ENCODE assay signal across 14 cellular contexts in genomic region chr5:149829954-149830353, GRCh38.
A peak's percentile ranks its signal among the peaks of the same experiment; 100 is the strongest.
DNase-seq lines count a peak whose midpoint lies in the region; ATAC-seq and TF ChIP-seq lines count a peak whose summit lies in the region.
"Had no signal": no experiment of that assay in that cellular context is flagged by ENCODE, and none has a peak within 500 bp of the region (broad histone marks: within the 10 kb centered on the region; RNA-seq: fewer than 3 reads in every experiment).

No MANE protein-coding gene starts in this region.

- H4K5ac ChIP-seq in H9 (ENCODE audit: insufficient read length, low read depth, low read length), result no peak overlapping the region

- H3K23ac ChIP-seq in H9 (ENCODE audit: insufficient read length, low read depth, low read length), result no peak overlapping the region

- intact Hi-C loops in activated CD4-positive, alpha-beta T cell treated with anti-CD3 and anti-CD28 coated beads, Interleukin-2, amount 10 ng/mL, durations not matched to agents 24 days and 14 days (cut with micrococcal nuclease), result loop anchor here (2.0 kb wide), 1 partner anchor 99 kb away; the partner anchor contains the start of gene PPARGC1B

- H3K18ac ChIP-seq in H9 (ENCODE audit: insufficient read length, low read depth, low read length), result no peak overlapping the region

- no peak overlapping the region for H2BK120ac ChIP-seq in H9 (ENCODE audit: low read depth, low read length, poor library complexity, severe bottlenecking)

- no peak overlapping the region for H3K14ac ChIP-seq in H9 (ENCODE audit: insufficient read depth, low read length)

- DNase-seq in BE2C (no peak), H9 (no peak), RWPE2 (ENCODE audit: low spot score) (no peak), germinal center (ENCODE audit: low spot score) (peak; percentile 53), substantia nigra (lab: John Stamatoyannopoulos, UW) (no peak)
- no peak for DNase-seq in activated T-cell treated with anti-CD3 and anti-CD28 coated beads, Interleukin-2, amount 50 U/mL, for 4 hours
- DNase-seq in activated CD4-positive, alpha-beta T cell treated with anti-CD3 and anti-CD28 coated beads, Interleukin-2, amount 10 ng/mL, durations not matched to agents 24 days and 14 days, result no peak
- DNase-seq: activated CD4-positive, CD25-positive, alpha-beta regulatory T cell treated with anti-CD3 and anti-CD28 coated beads, Interleukin-2, amount 50 U/mL, for 72 hours; activated gamma-delta T cell treated with Interleukin-2 at 50 U/mL for 16 hours; DMS53; hippocampal formation; mucosa of descending colon; NCI-H1105 treated with DMSO at 0.1 percent for 48 hours had no signal

- H2AK5ac ChIP-seq in H9 (ENCODE audit: insufficient read length, low read length), result no peak overlapping the region

- no peak overlapping the region for H2BK12ac ChIP-seq in H9 (ENCODE audit: insufficient read length, low read depth, low read length)

- peaks cover 2 to 3% of the 10 kb centered on the region in 2 experiments; a peak in 1 of 4 replicates for H3K4me1 Mint-ChIP-seq in H9
- H3K4me1 Mint-ChIP-seq in activated T-cell treated with anti-CD3 and anti-CD28 coated beads, Interleukin-2, amount 50 U/mL, for 4 hours (ENCODE audit: low read depth), result no peaks in the 10 kb centered on the region
- H3K4me1 Mint-ChIP-seq in activated CD4-positive, alpha-beta T cell treated with anti-CD3 and anti-CD28 coated beads, Interleukin-2, amount 10 ng/mL, durations not matched to agents 24 days and 14 days, result peaks cover 12% of the 10 kb centered on the region

- H3K56ac ChIP-seq in H9 (ENCODE audit: insufficient read length, low read depth, low read length), result no peak overlapping the region

- H3K27me3 ChIP-seq in BE2C (no peaks in the 10 kb centered on the region), H9 (ENCODE audit: insufficient read depth, low read length) (no peaks in the 10 kb centered on the region), RWPE2 (ENCODE audit: insufficient read depth, poor library complexity, severe bottlenecking) (no peaks in the 10 kb centered on the region)

- H4K20me1 ChIP-seq in H9 (ENCODE audit: control insufficient read depth, insufficient read depth, insufficient read length), result no peaks in the 10 kb centered on the region

- H3K27me3 Mint-ChIP-seq in H9 (ENCODE audit: low read depth), result no peaks in the 10 kb centered on the region; the same call in 1 of the 2 replicates
- no peaks in the 10 kb centered on the region for H3K27me3 Mint-ChIP-seq in activated T-cell treated with anti-CD3 and anti-CD28 coated beads, Interleukin-2, amount 50 U/mL, for 4 hours (ENCODE audit: low read depth)
- H3K27me3 Mint-ChIP-seq in activated CD4-positive, alpha-beta T cell treated with anti-CD3 and anti-CD28 coated beads, Interleukin-2, amount 10 ng/mL, durations not matched to agents 24 days and 14 days, result no peaks in the 10 kb centered on the region

- H3K9me3 ChIP-seq in BE2C (no peaks in the 10 kb centered on the region), H9 (ENCODE audit: control insufficient read depth, low read depth, low read length) (no peaks in the 10 kb centered on the region), RWPE2 (ENCODE audit: severe bottlenecking) (no peaks in the 10 kb centered on the region)
- H3K9me3 ChIP-seq: mucosa of descending colon had no signal

- ATAC-seq in RWPE2 (ENCODE audit: low read depth) (no peak), GM18520 (IDR thresholded peaks at IDR 0.05; ENCODE audit: unreplicated experiment) (no peak)
- ATAC-seq in activated T-cell treated with anti-CD3 and anti-CD28 coated beads, Interleukin-2, amount 50 U/mL, for 4 hours, result no peak
- ATAC-seq: mucosa of descending colon had no signal

- peaks cover 15% of the 10 kb centered on the region for H3K36me3 ChIP-seq in BE2C
- no peaks in the 10 kb centered on the region; the same call in 1 of the 2 replicates for H3K36me3 ChIP-seq in RWPE2 (ENCODE audit: low read depth)

- no peak overlapping the region for H4K91ac ChIP-seq in H9 (ENCODE audit: insufficient read length, low read depth, low read length)

- no peak overlapping the region for H3K27ac Mint-ChIP-seq in H9
- no peak overlapping the region for H3K27ac Mint-ChIP-seq in activated CD4-positive, alpha-beta T cell treated with anti-CD3 and anti-CD28 coated beads, Interleukin-2, amount 10 ng/mL, durations not matched to agents 24 days and 14 days

- H3K4ac ChIP-seq in H9 (ENCODE audit: low read depth, low read length), result no peak overlapping the region

- H3K4me2 ChIP-seq in H9 (ENCODE audit: insufficient read depth, insufficient read length, low read length), result no peak overlapping the region

- H2BK5ac ChIP-seq in H9 (ENCODE audit: insufficient read length, low read length), result no peak overlapping the region

- H3K79me2 ChIP-seq in H9 (ENCODE audit: insufficient read depth, low read length), result no peaks in the 10 kb centered on the region

- no peaks in the 10 kb centered on the region for H3K23me2 ChIP-seq in H9 (ENCODE audit: insufficient read length, low read depth, low read length, poor library complexity, severe bottlenecking)

- H3K4me3 Mint-ChIP-seq in H9, result no peak overlapping the region
- no peak overlapping the region for H3K4me3 Mint-ChIP-seq in activated T-cell treated with anti-CD3 and anti-CD28 coated beads, Interleukin-2, amount 50 U/mL, for 4 hours
- H3K4me3 Mint-ChIP-seq in activated CD4-positive, alpha-beta T cell treated with anti-CD3 and anti-CD28 coated beads, Interleukin-2, amount 10 ng/mL, durations not matched to agents 24 days and 14 days, result no peak overlapping the region

- no peak overlapping the region for H3T11ph ChIP-seq in H9 (ENCODE audit: low read length)

- no peak overlapping the region for H2AFZ ChIP-seq in H9 (ENCODE audit: low read length)

- no peak overlapping the region for H2BK20ac ChIP-seq in H9 (ENCODE audit: low read depth, low read length, poor library complexity, severe bottlenecking)

- H3K4me3 ChIP-seq in BE2C (ENCODE audit: low read depth, low read length) (no peak overlapping the region), RWPE2 (ENCODE audit: severe bottlenecking) (no peak overlapping the region)
- H3K4me3 ChIP-seq: mucosa of descending colon had no signal

- H3K27ac ChIP-seq in H9 (ENCODE audit: insufficient read length, low read depth, low read length) (no peak overlapping the region), RWPE2 (ENCODE audit: poor library complexity, severe bottlenecking) (no peak overlapping the region), substantia nigra (ENCODE audit: low read depth, low read length, poor library complexity, severe bottlenecking) (no peak overlapping the region)

- no peak overlapping the region for H2BK15ac ChIP-seq in H9 (ENCODE audit: low read depth, low read length)

- no peaks in the 10 kb centered on the region for H3K9me3 Mint-ChIP-seq in H9
- H3K9me3 Mint-ChIP-seq in activated T-cell treated with anti-CD3 and anti-CD28 coated beads, Interleukin-2, amount 50 U/mL, for 4 hours, result no peaks in the 10 kb centered on the region
- no peaks in the 10 kb centered on the region for H3K9me3 Mint-ChIP-seq in activated CD4-positive, alpha-beta T cell treated with anti-CD3 and anti-CD28 coated beads, Interleukin-2, amount 10 ng/mL, durations not matched to agents 24 days and 14 days

- no CpG with 5 or more reads among the region's 3 CpGs for WGBS in H9 (ENCODE audit: extremely low coverage, insufficient read length, low lambda C conversion rate)

- no peak overlapping the region for H3K9ac ChIP-seq in H9 (ENCODE audit: extremely low read depth, insufficient read length, low read length)

- H3K4me1 ChIP-seq in BE2C (peaks cover 4% of the 10 kb centered on the region; the same call in 1 of the 2 replicates), H9 (ENCODE audit: insufficient read depth, low read length) (no peaks in the 10 kb centered on the region), RWPE2 (ENCODE audit: insufficient read depth, poor library complexity, severe bottlenecking) (no peaks in the 10 kb centered on the region)

- H3K79me1 ChIP-seq in H9 (ENCODE audit: insufficient read depth, low read depth, low read length, poor library complexity, severe bottlenecking), result no peaks in the 10 kb centered on the region

- peaks cover 0 to 9% (median 0%) of the 10 kb centered on the region in 3 experiments; a peak in 4 of 7 replicates for H3K36me3 Mint-ChIP-seq in H9 (ENCODE audit: insufficient read depth in 1 of 3, low read depth in 3 of 3)
- H3K36me3 Mint-ChIP-seq in activated T-cell treated with anti-CD3 and anti-CD28 coated beads, Interleukin-2, amount 50 U/mL, for 4 hours (ENCODE audit: insufficient read depth), result peaks cover 7% of the 10 kb centered on the region
- peaks cover 4% of the 10 kb centered on the region for H3K36me3 Mint-ChIP-seq in activated CD4-positive, alpha-beta T cell treated with anti-CD3 and anti-CD28 coated beads, Interleukin-2, amount 10 ng/mL, durations not matched to agents 24 days and 14 days (ENCODE audit: low read depth)

- H4K8ac ChIP-seq in H9 (replicated peaks; ENCODE audit: insufficient read length, low read depth, low read length), result no peak overlapping the region

- TF ChIP-seq CTCF in BE2C (IDR thresholded peaks at IDR 0.05; ENCODE audit: low read depth, low read length) (peak; percentile 44), H9 (conservative IDR thresholded peaks at IDR 0.05) (peak; percentile 55; the same call in 2 of the 3 replicates), RWPE2 (IDR thresholded peaks at IDR 0.05; ENCODE audit: poor library complexity, severe bottlenecking) (peak; percentile 23)
